ENCODE assay signal across 12 cellular contexts in genomic region chr1:189619682-189620332, GRCh38.
DNase-seq lines count a peak whose midpoint lies in the region; ATAC-seq and TF ChIP-seq lines count a peak whose summit lies in the region.
"Had no signal": no experiment of that assay in that cellular context is flagged by ENCODE, and none has a peak within 500 bp of the region (broad histone marks: within the 10 kb centered on the region; RNA-seq: fewer than 3 reads in every experiment).

No MANE protein-coding gene starts in this region.

- H3K79me2 ChIP-seq in SK-N-SH (ENCODE audit: insufficient read depth) = no peaks in the 10 kb centered on the region

- H3K9me3 ChIP-seq in SK-N-SH = no peaks in the 10 kb centered on the region
- H3K9me3 ChIP-seq: thyroid gland had no signal

- peaks cover 0 to 2% of the 10 kb centered on the region in 2 experiments; a peak in 3 of 4 replicates for H3K4me1 ChIP-seq in SK-N-SH (ENCODE audit: control insufficient read depth in 1 of 2, insufficient read depth in 2 of 2, low read depth in 1 of 2, low read length in 1 of 2)
- H3K4me1 ChIP-seq: thyroid gland had no signal

- CTCF ChIA-PET in SK-N-SH (lab: Yijun Ruan, JAX) = no interaction called here

- peak overlapping the region in 1 of 2 experiments; percentile 51; a peak in 2 of 4 replicates for H3K27ac ChIP-seq in SK-N-SH (ENCODE audit: low read depth in 2 of 2, low read length in 1 of 2)
- H3K27ac ChIP-seq: thyroid gland had no signal

- WGBS in SK-N-SH (ENCODE audit: low lambda C conversion rate) = 20% methylated on average over 3 of the region's 3 CpGs

- peak overlapping the region; percentile 3; the same call in 1 of the 2 replicates for H3K4me2 ChIP-seq in SK-N-SH

- H3K36me3 ChIP-seq in SK-N-SH (replicated peaks in 1 of 2; ENCODE audit: control insufficient read depth in 1 of 2, insufficient read depth in 2 of 2, low read length in 1 of 2) = no peaks in the 10 kb centered on the region
- H3K36me3 ChIP-seq: thyroid gland had no signal

- TF ChIP-seq EP300 in SK-N-SH (IDR thresholded peaks at IDR 0.05; ENCODE audit: borderline replicate concordance in 1 of 2, low read depth in 1 of 2, low read length in 1 of 2) = peak in 1 of 2 experiments; percentile 42; a peak in 1 of 4 replicates

- TF ChIP-seq CTCF in SK-N-SH (IDR thresholded peaks at IDR 0.05) (peak; percentile 49), foreskin fibroblast (IDR thresholded peaks at IDR 0.05; ENCODE audit: low read depth, low read length) (no peak), GM20000 (IDR thresholded peaks at IDR 0.05; ENCODE audit: extremely low read depth, missing control alignments) (no peak)

- DNase-seq in AG08396 (ENCODE audit: low spot score) (peak; percentile 5), HS-5 (ENCODE audit: low read depth) (peak; percentile 94), SK-N-SH (no peak), foreskin fibroblast (peak; percentile 65 to 91), NCI-H1694 treated with DMSO at 0.1 percent for 48 hours (lab: John Stamatoyannopoulos, UW) (no peak), GM20000 (ENCODE audit: low spot score) (no peak)
- DNase-seq: activated CD4-positive, CD25-positive, alpha-beta regulatory T cell treated with anti-CD3 and anti-CD28 coated beads, Interleukin-2, amount 50 U/mL, for 72 hours; head of caudate nucleus; stimulated activated CD4-positive, alpha-beta T cell treated with anti-CD3 and anti-CD28 coated beads, Interleukin-2, amount 100 ng/mL, for 48 hours; thyroid gland had no signal

- H4K20me1 ChIP-seq in SK-N-SH (ENCODE audit: insufficient read depth) = no peaks in the 10 kb centered on the region

- no peak overlapping the region for H3K9ac ChIP-seq in SK-N-SH

- POLR2A ChIA-PET in SK-N-SH (lab: Yijun Ruan, JAX) = interaction anchor here (0.6 kb wide), 1 partner anchor 9 kb away, joined by 3 read pairs; no protein-coding TSS in a partner anchor

- TF ChIP-seq RAD21 in SK-N-SH (IDR thresholded peaks at IDR 0.05; ENCODE audit: low read length) = peak; percentile 29; the same call in 1 of the 2 replicates

- 0 out of 2 replicates have a peak overlapping the region, but pooled peaks have one; percentile 0 for H2AFZ ChIP-seq in SK-N-SH (ENCODE audit: low read depth)

- H3F3A ChIP-seq in SK-N-SH (replicated peaks; ENCODE audit: insufficient read depth) = peaks cover 14% of the 10 kb centered on the region

- no peaks in the 10 kb centered on the region for H3K9me2 ChIP-seq in SK-N-SH

- no peak for ATAC-seq in GM18519 (IDR thresholded peaks at IDR 0.05; ENCODE audit: low FRiP score, unreplicated experiment)
- ATAC-seq in GM21367 (IDR thresholded peaks at IDR 0.05; ENCODE audit: unreplicated experiment) = no peak

- no peaks in the 10 kb centered on the region for H3K27me3 ChIP-seq in SK-N-SH (ENCODE audit: insufficient read depth)
- H3K27me3 ChIP-seq: thyroid gland had no signal

- H3K4me3 ChIP-seq in SK-N-SH (ENCODE audit: low read depth in 2 of 2, low read length in 1 of 2) (no peak overlapping the region), foreskin fibroblast (ENCODE audit: low read depth in 1 of 2, low read length in 2 of 2) (no peak overlapping the region)
- H3K4me3 ChIP-seq: thyroid gland had no signal

TF ChIP-seq in SK-N-SH, 30 proteins besides CTCF, POLR2A, EP300 and RAD21:
- TF ChIP-seq MXI1 (IDR thresholded peaks at IDR 0.05; ENCODE audit: low read depth, low read length) = no peak
- peak; percentile 72 for TF ChIP-seq TCF12 (IDR thresholded peaks at IDR 0.05)
- TF ChIP-seq IRF3 (IDR thresholded peaks at IDR 0.05; ENCODE audit: low read depth, low read length) = no peak
- TF ChIP-seq, protein P1, sequence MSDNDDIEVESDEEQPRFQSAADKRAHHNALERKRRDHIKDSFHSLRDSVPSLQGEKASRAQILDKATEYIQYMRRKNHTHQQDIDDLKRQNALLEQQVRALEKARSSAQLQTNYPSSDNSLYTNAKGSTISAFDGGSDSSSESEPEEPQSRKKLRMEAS (IDR thresholded peaks at IDR 0.05; ENCODE audit: low read depth) = no peak
- TF ChIP-seq YY1 (IDR thresholded peaks at IDR 0.05; ENCODE audit: low read depth) = no peak
- 0 out of 2 replicates have a peak, but pooled peaks have one; percentile 38 for TF ChIP-seq TEAD4 (IDR thresholded peaks at IDR 0.05; ENCODE audit: borderline replicate concordance, insufficient read depth)
- TF ChIP-seq FOXJ3 (CRISPR knock-in tag; IDR thresholded peaks at IDR 0.05) = no peak
- TF ChIP-seq NFIC (IDR thresholded peaks at IDR 0.05; ENCODE audit: borderline replicate concordance) = peak; percentile 96
- peak; percentile 90 for TF ChIP-seq JUND (IDR thresholded peaks at IDR 0.05)
- no peak for TF ChIP-seq ELF1 (IDR thresholded peaks at IDR 0.05)
- peak; percentile 97 for TF ChIP-seq FOSL2 (IDR thresholded peaks at IDR 0.05; ENCODE audit: borderline replicate concordance, low read depth)
- peak; percentile 22; the same call in 1 of the 2 replicates for TF ChIP-seq SMC3 (IDR thresholded peaks at IDR 0.05; ENCODE audit: low read depth, low read length)
- TF ChIP-seq, protein P2, sequence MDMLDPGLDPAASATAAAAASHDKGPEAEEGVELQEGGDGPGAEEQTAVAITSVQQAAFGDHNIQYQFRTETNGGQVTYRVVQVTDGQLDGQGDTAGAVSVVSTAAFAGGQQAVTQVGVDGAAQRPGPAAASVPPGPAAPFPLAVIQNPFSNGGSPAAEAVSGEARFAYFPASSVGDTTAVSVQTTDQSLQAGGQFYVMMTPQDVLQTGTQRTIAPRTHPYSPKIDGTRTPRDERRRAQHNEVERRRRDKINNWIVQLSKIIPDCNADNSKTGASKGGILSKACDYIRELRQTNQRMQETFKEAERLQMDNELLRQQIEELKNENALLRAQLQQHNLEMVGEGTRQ (IDR thresholded peaks at IDR 0.05; ENCODE audit: borderline replicate concordance, low read depth, low read length) = no peak
- no peak for TF ChIP-seq GABPA (IDR thresholded peaks at IDR 0.05; ENCODE audit: low read depth)
- TF ChIP-seq USF1 (IDR thresholded peaks at IDR 0.05; ENCODE audit: borderline replicate concordance, low read depth) = no peak
- TF ChIP-seq PBX3 (IDR thresholded peaks at IDR 0.05) = peak; percentile 64
- TF ChIP-seq GATA2 (CRISPR knock-in tag; IDR thresholded peaks at IDR 0.05) = no peak
- no peak for TF ChIP-seq RFX5 (IDR thresholded peaks at IDR 0.05; ENCODE audit: low read length)
- TF ChIP-seq, protein P3, sequence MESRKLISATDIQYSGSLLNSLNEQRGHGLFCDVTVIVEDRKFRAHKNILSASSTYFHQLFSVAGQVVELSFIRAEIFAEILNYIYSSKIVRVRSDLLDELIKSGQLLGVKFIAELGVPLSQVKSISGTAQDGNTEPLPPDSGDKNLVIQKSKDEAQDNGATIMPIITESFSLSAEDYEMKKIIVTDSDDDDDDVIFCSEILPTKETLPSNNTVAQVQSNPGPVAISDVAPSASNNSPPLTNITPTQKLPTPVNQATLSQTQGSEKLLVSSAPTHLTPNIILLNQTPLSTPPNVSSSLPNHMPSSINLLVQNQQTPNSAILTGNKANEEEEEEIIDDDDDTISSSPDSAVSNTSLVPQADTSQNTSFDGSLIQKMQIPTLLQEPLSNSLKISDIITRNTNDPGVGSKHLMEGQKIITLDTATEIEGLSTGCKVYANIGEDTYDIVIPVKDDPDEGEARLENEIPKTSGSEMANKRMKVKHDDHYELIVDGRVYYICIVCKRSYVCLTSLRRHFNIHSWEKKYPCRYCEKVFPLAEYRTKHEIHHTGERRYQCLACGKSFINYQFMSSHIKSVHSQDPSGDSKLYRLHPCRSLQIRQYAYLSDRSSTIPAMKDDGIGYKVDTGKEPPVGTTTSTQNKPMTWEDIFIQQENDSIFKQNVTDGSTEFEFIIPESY (IDR thresholded peaks at IDR 0.05; ENCODE audit: borderline replicate concordance, low read depth) = no peak
- TF ChIP-seq CHD2 (IDR thresholded peaks at IDR 0.05; ENCODE audit: low read length, partially characterized antibody) = no peak

Comparison
In these comparisons a context has a peak if more than half of its experiments do, and no peak if none do; other contexts are left out.
1. DNase-seq: peak in AG08396 (single experiment), HS-5 (single experiment) and foreskin fibroblast (2 of 2); none in SK-N-SH (single experiment), NCI-H1694 treated with DMSO at 0.1 percent for 48 hours (single experiment) and GM20000 (single experiment).